14 cellular contexts compared by ENCODE assay signal in genomic region chr21:42408718-42409117, GRCh38. TPM values are rescaled to one million over a fixed set of nuclear protein-coding genes. Genes with fewer than 3 reads are reported as not detected.
DNase-seq lines count a peak whose midpoint lies in the region; ATAC-seq and TF ChIP-seq lines count a peak whose summit lies in the region.
"Not testable (repeated sequence)": the region's sequence is repeated elsewhere in the genome, so short reads cannot be mapped to it uniquely, and the experiment has no call there.
"Had no signal": no experiment of that assay in that cellular context is flagged by ENCODE, and none has a peak within 500 bp of the region (broad histone marks: within the 10 kb centered on the region; RNA-seq: fewer than 3 reads in every experiment).

No MANE protein-coding gene starts in this region.

- peaks cover 61% of the 10 kb centered on the region for H3K36me3 ChIP-seq in CD8-positive, alpha-beta memory T cell (ENCODE audit: insufficient read depth, low read length)

- not testable (repeated sequence) for TF ChIP-seq CTCF in CD4-positive, alpha-beta T cell (IDR thresholded peaks at IDR 0.05)

- H3K9me3 Mint-ChIP-seq in CD4-positive, alpha-beta T cell; CD8-positive, alpha-beta memory T cell; T-cell; activated CD4-positive, alpha-beta T cell treated with anti-CD3 and anti-CD28 coated beads for 36 hours (ENCODE audit: low read depth); activated T-helper 17 cell treated with anti-CD3 and anti-CD28 coated beads, Interleukin-2, amount 50 U/mL, for 72 hours; activated naive CD8-positive, alpha-beta T cell treated with anti-CD3 and anti-CD28 coated beads for 36 hours; naive thymus-derived CD8-positive, alpha-beta T cell: not testable (repeated sequence)

- H3K4me1 Mint-ChIP-seq in CD4-positive, alpha-beta T cell (ENCODE audit: low read depth) = peaks cover 62% of the 10 kb centered on the region
- H3K4me1 Mint-ChIP-seq in CD8-positive, alpha-beta memory T cell = peaks cover 42 to 58% (median 52%) of the 10 kb centered on the region in 3 donors
- H3K4me1 Mint-ChIP-seq in T-cell = peaks cover 43 to 60% (median 52%) of the 10 kb centered on the region in 3 donors
- H3K4me1 Mint-ChIP-seq in activated CD4-positive, alpha-beta T cell treated with anti-CD3 and anti-CD28 coated beads for 36 hours = peaks cover 25% of the 10 kb centered on the region
- H3K4me1 Mint-ChIP-seq in activated T-helper 17 cell treated with anti-CD3 and anti-CD28 coated beads, Interleukin-2, amount 50 U/mL, for 72 hours = peaks cover 27% of the 10 kb centered on the region
- H3K4me1 Mint-ChIP-seq in activated naive CD8-positive, alpha-beta T cell treated with anti-CD3 and anti-CD28 coated beads for 36 hours = peaks cover 40% of the 10 kb centered on the region
- H3K4me1 Mint-ChIP-seq in naive thymus-derived CD8-positive, alpha-beta T cell = peaks cover 31 to 50% (median 40%) of the 10 kb centered on the region in 4 donors

- peaks cover 76% of the 10 kb centered on the region for H3K4me1 ChIP-seq in CD8-positive, alpha-beta memory T cell (ENCODE audit: insufficient read depth, low read length)

- not testable (repeated sequence) for H3K9me3 ChIP-seq in CD4-positive, alpha-beta T cell (ENCODE audit: control insufficient read depth, low read length); CD8-positive, alpha-beta memory T cell (ENCODE audit: low read length)

- not testable (repeated sequence) for H3K4me3 ChIP-seq in CD8-positive, alpha-beta memory T cell (ENCODE audit: low read length)

- H3K27ac ChIP-seq in CD4-positive, alpha-beta T cell (ENCODE audit: low read depth, low read length); CD8-positive, alpha-beta memory T cell (ENCODE audit: low read depth, low read length): not testable (repeated sequence)

- H3K36me3 Mint-ChIP-seq in CD4-positive, alpha-beta T cell (ENCODE audit: low read depth) = peaks cover 41% of the 10 kb centered on the region
- H3K36me3 Mint-ChIP-seq in CD8-positive, alpha-beta memory T cell = peaks cover 20 to 38% (median 24%) of the 10 kb centered on the region in 3 donors
- H3K36me3 Mint-ChIP-seq in T-cell = peaks cover 38% of the 10 kb centered on the region
- peaks cover 53% of the 10 kb centered on the region for H3K36me3 Mint-ChIP-seq in activated CD4-positive, alpha-beta T cell treated with anti-CD3 and anti-CD28 coated beads for 36 hours (ENCODE audit: low read depth)
- H3K36me3 Mint-ChIP-seq in activated T-helper 17 cell treated with anti-CD3 and anti-CD28 coated beads, Interleukin-2, amount 50 U/mL, for 72 hours (ENCODE audit: low read depth) = peaks cover 48% of the 10 kb centered on the region
- peaks cover 62% of the 10 kb centered on the region for H3K36me3 Mint-ChIP-seq in activated naive CD8-positive, alpha-beta T cell treated with anti-CD3 and anti-CD28 coated beads for 36 hours
- peaks cover 13 to 30% (median 28%) of the 10 kb centered on the region in 3 donors for H3K36me3 Mint-ChIP-seq in naive thymus-derived CD8-positive, alpha-beta T cell

- CTCF ChIA-PET in CD4-positive, alpha-beta T cell (lab: Charles Lee) = interaction anchor here (1.8 kb wide), 1 partner anchor 16 kb away, joined by 8 read pairs; no protein-coding TSS in a partner anchor
- CTCF ChIA-PET in CD8-positive, alpha-beta memory T cell (lab: Charles Lee) = interaction anchor here (1.2 kb wide), 1 partner anchor 20 kb away, joined by 4 read pairs; no protein-coding TSS in a partner anchor
- CTCF ChIA-PET in T-cell (lab: Charles Lee) = not testable (repeated sequence)
- CTCF ChIA-PET in activated CD4-positive, alpha-beta T cell treated with anti-CD3 and anti-CD28 coated beads for 36 hours (lab: Charles Lee) = interaction anchor here (1.6 to 2.1 kb wide), 2 partner anchors 10 to 14 kb away, joined by 5 to 10 read pairs; no protein-coding TSS in a partner anchor

- peak overlapping the region; percentile 65 for H3K4me3 Mint-ChIP-seq in CD4-positive, alpha-beta T cell
- not testable (repeated sequence) for H3K4me3 Mint-ChIP-seq in CD8-positive, alpha-beta memory T cell
- H3K4me3 Mint-ChIP-seq in T-cell = peak overlapping the region in 1 of 3 donors; percentile 98
- H3K4me3 Mint-ChIP-seq in activated CD4-positive, alpha-beta T cell treated with anti-CD3 and anti-CD28 coated beads for 36 hours = peak overlapping the region; percentile 42
- H3K4me3 Mint-ChIP-seq in activated T-helper 17 cell treated with anti-CD3 and anti-CD28 coated beads, Interleukin-2, amount 50 U/mL, for 72 hours = peak overlapping the region; percentile 85
- H3K4me3 Mint-ChIP-seq in activated naive CD8-positive, alpha-beta T cell treated with anti-CD3 and anti-CD28 coated beads for 36 hours = peak overlapping the region; percentile 12
- peak overlapping the region in 4 of 10 donors; percentile 29 to 96 (median 90) for H3K4me3 Mint-ChIP-seq in naive thymus-derived CD8-positive, alpha-beta T cell

- H3K27ac Mint-ChIP-seq in CD4-positive, alpha-beta T cell = peak overlapping the region; percentile 96
- peak overlapping the region; percentile 58 to 99 (median 88) for H3K27ac Mint-ChIP-seq in CD8-positive, alpha-beta memory T cell
- peak overlapping the region; percentile 100 for H3K27ac Mint-ChIP-seq in T-cell
- peak overlapping the region; percentile 86 for H3K27ac Mint-ChIP-seq in activated CD4-positive, alpha-beta T cell treated with anti-CD3 and anti-CD28 coated beads for 36 hours
- not testable (repeated sequence) for H3K27ac Mint-ChIP-seq in activated T-helper 17 cell treated with anti-CD3 and anti-CD28 coated beads, Interleukin-2, amount 50 U/mL, for 72 hours
- H3K27ac Mint-ChIP-seq in activated naive CD8-positive, alpha-beta T cell treated with anti-CD3 and anti-CD28 coated beads for 36 hours = peak overlapping the region; percentile 57
- H3K27ac Mint-ChIP-seq in naive thymus-derived CD8-positive, alpha-beta T cell = peak overlapping the region in 6 of 10 donors; percentile 22 to 99 (median 94)

- DNase-seq in CD4-positive, alpha-beta T cell; CD8-positive, alpha-beta memory T cell; T-cell; activated CD4-positive, alpha-beta T cell treated with anti-CD3 and anti-CD28 coated beads for 36 hours; activated naive CD8-positive, alpha-beta T cell treated with anti-CD3 and anti-CD28 coated beads for 36 hours; naive thymus-derived CD8-positive, alpha-beta T cell: not testable (repeated sequence)

- not testable (repeated sequence) for H3K27me3 ChIP-seq in CD4-positive, alpha-beta T cell (ENCODE audit: control insufficient read depth, insufficient read depth, low read length); CD8-positive, alpha-beta memory T cell (ENCODE audit: insufficient read depth, low read length, poor library complexity, severe bottlenecking)

- intact Hi-C loops in CD4-positive, alpha-beta T cell (cut with DNase I, micrococcal nuclease) = not testable (repeated sequence)
- intact Hi-C loops in activated CD4-positive, alpha-beta T cell treated with anti-CD3 and anti-CD28 coated beads for 36 hours (cut with DNase I, micrococcal nuclease) = loop anchor here (5.0 to 10.0 kb wide), 4 partner anchors 36 to 1044 kb away; partner anchors contain the start of genes MX2 (in 1 of the 2) and SLC37A1 (in 1 of the 2)

- not testable (repeated sequence) for H3K27me3 Mint-ChIP-seq in CD4-positive, alpha-beta T cell; CD8-positive, alpha-beta memory T cell; T-cell; activated CD4-positive, alpha-beta T cell treated with anti-CD3 and anti-CD28 coated beads for 36 hours; activated T-helper 17 cell treated with anti-CD3 and anti-CD28 coated beads, Interleukin-2, amount 50 U/mL, for 72 hours; activated naive CD8-positive, alpha-beta T cell treated with anti-CD3 and anti-CD28 coated beads for 36 hours; naive thymus-derived CD8-positive, alpha-beta T cell

- ATAC-seq in CD4-positive, alpha-beta T cell (ENCODE audit: poor library complexity); T-cell (replicated peaks in 1 of 4); activated CD4-positive, alpha-beta T cell treated with anti-CD3 and anti-CD28 coated beads for 36 hours; activated T-helper 17 cell treated with anti-CD3 and anti-CD28 coated beads, Interleukin-2, amount 50 U/mL, for 72 hours (replicated peaks); naive thymus-derived CD8-positive, alpha-beta T cell: not testable (repeated sequence)

- POLR2A ChIA-PET in CD4-positive, alpha-beta T cell (lab: Charles Lee) = interaction anchor here (1.7 to 4.3 kb wide), 3 partner anchors 10 to 17 kb away, joined by 5 to 19 read pairs (median 13); no protein-coding TSS in a partner anchor
- POLR2A ChIA-PET in CD8-positive, alpha-beta memory T cell (lab: Charles Lee) = interaction anchor here (1.0 kb wide), 1 partner anchor 14 kb away, joined by 4 read pairs; no protein-coding TSS in a partner anchor
- POLR2A ChIA-PET in T-cell (lab: Charles Lee); activated CD4-positive, alpha-beta T cell treated with anti-CD3 and anti-CD28 coated beads for 36 hours (lab: Charles Lee): not testable (repeated sequence)
- POLR2A ChIA-PET in naive thymus-derived CD8-positive, alpha-beta T cell (lab: Charles Lee) = interaction anchor here (1.3 to 2.4 kb wide), 3 partner anchors 11 to 16 kb away, joined by 3 to 14 read pairs (median 9); no protein-coding TSS in a partner anchor

RNA-seq across cellular contexts. Expression of gene UBASH3A, which starts 5.0 kb away (rescaled TPM):
- 10 to 100 TPM; 59.7 to 60.8 TPM for total RNA-seq in CD4-positive, alpha-beta T cell
- 10 to 100 TPM; 36.4 to 38.7 TPM for total RNA-seq in CD8-positive, alpha-beta memory T cell
- polyA plus RNA-seq in CD8-positive, alpha-beta memory T cell = 55.1 TPM
- 10 to 100 TPM; 59.1 to 98.8 (median 80.5) TPM for total RNA-seq in T-cell
- 10 to 100 TPM; 37.3 to 39.0 TPM for total RNA-seq in activated CD4-positive, alpha-beta T cell treated with anti-CD3 and anti-CD28 coated beads for 36 hours
- 10 to 100 TPM; 28.3 to 42.1 TPM for total RNA-seq in activated T-helper 17 cell treated with anti-CD3 and anti-CD28 coated beads, Interleukin-2, amount 50 U/mL, for 72 hours
- 10 to 100 TPM; 38.9 to 41.1 TPM for total RNA-seq in activated naive CD8-positive, alpha-beta T cell treated with anti-CD3 and anti-CD28 coated beads for 36 hours
- total RNA-seq in naive thymus-derived CD8-positive, alpha-beta T cell = 10 to 100 TPM; 91.6 to 99.6 TPM
- polyA plus RNA-seq in naive thymus-derived CD8-positive, alpha-beta T cell = 10 to 100 TPM; 32.8 to 75.3 (median 53.9) TPM
- total RNA-seq: Caco-2, GM23248, H1, H7 had no signal
- polyA plus RNA-seq: A549, CD14-positive monocyte, GM23248, H1 had no signal

RNA-seq across cellular contexts. Expression of gene TMPRSS3, which starts 12.9 kb away (rescaled TPM):
- 1 to 10 TPM; 1.5 TPM for total RNA-seq in CD4-positive, alpha-beta T cell
- total RNA-seq in CD8-positive, alpha-beta memory T cell = 10 to 100 TPM; 19.6 to 20.4 TPM
- polyA plus RNA-seq in CD8-positive, alpha-beta memory T cell = 2.0 TPM
- 1 to 10 TPM; 1.2 to 2.4 (median 1.7) TPM for total RNA-seq in T-cell
- 100 to 1,000 TPM in 1 of 2 experiments, 10 to 100 TPM in 1; 99.1 to 113 TPM for total RNA-seq in activated CD4-positive, alpha-beta T cell treated with anti-CD3 and anti-CD28 coated beads for 36 hours
- total RNA-seq in activated T-helper 17 cell treated with anti-CD3 and anti-CD28 coated beads, Interleukin-2, amount 50 U/mL, for 72 hours = 100 to 1,000 TPM in 1 of 2 donors, 10 to 100 TPM in 1; 24.0 to 163 TPM
- 10 to 100 TPM; 49.1 to 50.7 TPM for total RNA-seq in activated naive CD8-positive, alpha-beta T cell treated with anti-CD3 and anti-CD28 coated beads for 36 hours
- total RNA-seq in naive thymus-derived CD8-positive, alpha-beta T cell = 1 to 10 TPM; 2.2 to 2.9 TPM
- polyA plus RNA-seq in naive thymus-derived CD8-positive, alpha-beta T cell = 1 to 10 TPM in 1 of 3 donors, under 1 TPM in 1, not detected in 1; 0.89 to 1.4 TPM
- total RNA-seq: Caco-2, GM23248, H1, H7 had no signal
- polyA plus RNA-seq: GM23248 had no signal

RNA-seq across cellular contexts. Expression of gene TFF1, which starts 42.4 kb away (rescaled TPM):
- total RNA-seq in CD4-positive, alpha-beta T cell = not detected
- not detected for total RNA-seq in CD8-positive, alpha-beta memory T cell
- not detected for polyA plus RNA-seq in CD8-positive, alpha-beta memory T cell
- total RNA-seq in T-cell = 1 to 10 TPM in 2 of 5 donors, not detected in 3; 1.2 to 1.3 TPM
- total RNA-seq in activated CD4-positive, alpha-beta T cell treated with anti-CD3 and anti-CD28 coated beads for 36 hours = not detected
- not detected for total RNA-seq in activated T-helper 17 cell treated with anti-CD3 and anti-CD28 coated beads, Interleukin-2, amount 50 U/mL, for 72 hours
- total RNA-seq in activated naive CD8-positive, alpha-beta T cell treated with anti-CD3 and anti-CD28 coated beads for 36 hours = not detected
- not detected for total RNA-seq in naive thymus-derived CD8-positive, alpha-beta T cell
- not detected for polyA plus RNA-seq in naive thymus-derived CD8-positive, alpha-beta T cell
- total RNA-seq: GM12878, GM23248, H1, H7 had no signal
- polyA plus RNA-seq: CD14-positive monocyte, GM23248, H1 had no signal

RNA-seq across cellular contexts. Expression of gene TFF2, which starts 57.9 kb away (rescaled TPM):
- not detected for total RNA-seq in CD4-positive, alpha-beta T cell
- total RNA-seq in CD8-positive, alpha-beta memory T cell = not detected
- polyA plus RNA-seq in CD8-positive, alpha-beta memory T cell = not detected
- under 1 TPM in 1 of 5 donors, not detected in 4; 0.38 TPM for total RNA-seq in T-cell
- total RNA-seq in activated CD4-positive, alpha-beta T cell treated with anti-CD3 and anti-CD28 coated beads for 36 hours = not detected
- not detected for total RNA-seq in activated T-helper 17 cell treated with anti-CD3 and anti-CD28 coated beads, Interleukin-2, amount 50 U/mL, for 72 hours
- not detected for total RNA-seq in activated naive CD8-positive, alpha-beta T cell treated with anti-CD3 and anti-CD28 coated beads for 36 hours
- not detected for total RNA-seq in naive thymus-derived CD8-positive, alpha-beta T cell
- polyA plus RNA-seq in naive thymus-derived CD8-positive, alpha-beta T cell = not detected
- total RNA-seq: GM12878, GM23248, H1, H7 had no signal
- polyA plus RNA-seq: A549, CD14-positive monocyte, GM23248, H1 had no signal

Comparison
In these comparisons a context has a peak if more than half of its experiments do, and no peak if none do; other contexts are left out.
1. RNA of gene TMPRSS3, which starts 12.9 kb away (total RNA-seq): 24.0 to 163 TPM in activated T-helper 17 cell treated with anti-CD3 and anti-CD28 coated beads, Interleukin-2, amount 50 U/mL, for 72 hours, 99.1 to 113 TPM in activated CD4-positive, alpha-beta T cell treated with anti-CD3 and anti-CD28 coated beads for 36 hours, 49.1 to 50.7 TPM in activated naive CD8-positive, alpha-beta T cell treated with anti-CD3 and anti-CD28 coated beads for 36 hours and 19.6 to 20.4 TPM in CD8-positive, alpha-beta memory T cell; 2.2 to 2.9 TPM in naive thymus-derived CD8-positive, alpha-beta T cell, 1.2 to 2.4 TPM in T-cell and 1.5 TPM in CD4-positive, alpha-beta T cell; every median in the first group is over 4 times any median in the second.